In the genomic region with DNA sequence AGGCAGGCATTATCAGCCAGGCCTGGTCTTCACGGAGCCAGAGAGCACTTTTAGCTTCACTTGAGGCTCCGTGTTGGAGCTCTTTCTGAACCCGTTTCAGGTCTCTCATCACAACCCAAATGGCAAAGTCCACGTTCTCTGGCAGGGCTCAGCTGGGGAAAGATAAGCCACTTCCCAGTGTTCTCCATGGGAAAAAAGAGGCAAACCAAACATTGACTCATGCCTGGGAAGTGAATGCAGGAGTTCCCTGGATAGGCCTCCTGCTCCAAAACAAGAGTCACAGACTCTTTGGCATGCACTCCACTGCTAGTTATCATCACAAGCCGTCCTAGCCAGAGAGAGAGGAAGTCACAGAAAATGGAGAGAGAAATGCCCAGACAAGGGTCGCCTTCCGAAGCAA, we compare ENCODE assay signal across 21 cellular contexts. TPM values are rescaled to one million over a fixed set of nuclear protein-coding genes. Genes with fewer than 3 reads are reported as not detected.
DNase-seq lines count a peak whose midpoint lies in the region; ATAC-seq and TF ChIP-seq lines count a peak whose summit lies in the region.
"Had no signal": no experiment of that assay in that cellular context is flagged by ENCODE, and none has a peak within 500 bp of the region (broad histone marks: within the 10 kb centered on the region; RNA-seq: fewer than 3 reads in every experiment).

No MANE protein-coding gene starts in this region.

- peak overlapping the region; percentile 39 to 67 for H3K27ac ChIP-seq in liver (ENCODE audit: low read depth in 1 of 2, low read length in 2 of 2)
- H3K27ac ChIP-seq: GM23248 had no signal

- no peaks in the 10 kb centered on the region for H3K36me3 ChIP-seq in liver (ENCODE audit: control insufficient read depth in 4 of 4, insufficient read depth in 3 of 4, low read depth in 1 of 4, low read length in 3 of 4)

- CTCF ChIA-PET in WTC11 (lab: Charles Lee) = no interaction called here

- ATAC-seq in Right ventricle myocardium inferior = peak; percentile 79
- ATAC-seq in left cardiac atrium = peak; percentile 73 to 88
- no peak for ATAC-seq in activated T-cell treated with anti-CD3 and anti-CD28 coated beads, Interleukin-2, amount 50 U/mL, for 4 hours
- no peak for ATAC-seq in WTC11

- DNase-seq in Right ventricle myocardium inferior (ENCODE audit: missing footprints) = no peak
- DNase-seq in cardiac septum (ENCODE audit: low spot score) = no peak
- DNase-seq in left cardiac atrium = peak; percentile 62
- no peak for DNase-seq in GM19238 (ENCODE audit: insufficient read length, low spot score)
- DNase-seq in activated T-cell treated with anti-CD3 and anti-CD28 coated beads, Interleukin-2, amount 50 U/mL, for 4 hours = no peak
- DNase-seq in WTC11 (ENCODE audit: low spot score) = no peak
- no peak for DNase-seq in T1000 (lab: John Stamatoyannopoulos, UW)
- DNase-seq: 8988T; C1 segment of cervical spinal cord; DMS153; GM23248; KBM-7; NCI-H1092 treated with DMSO at 0.1 percent for 48 hours; NCI-H1694 treated with DMSO at 0.1 percent for 48 hours; NCI-H69; NK-92 treated with Interleukin-12 subunit alpha and Interleukin-12 subunit beta, amount 100 ng/mL, for 24 hours; OCI-M1; RPMI8226 had no signal

- H3K9ac ChIP-seq in liver (ENCODE audit: low read depth in 1 of 2, low read length in 2 of 2) = no peak overlapping the region
- H3K9ac ChIP-seq: GM23248 had no signal

- H3K4me3 Mint-ChIP-seq in activated T-cell treated with anti-CD3 and anti-CD28 coated beads, Interleukin-2, amount 50 U/mL, for 4 hours = no peak overlapping the region
- H3K4me3 Mint-ChIP-seq in WTC11 = no peak overlapping the region

- TF ChIP-seq CTCF in liver (IDR thresholded peaks at IDR 0.05; ENCODE audit: low read depth, low read length, missing input control) (no peak), WTC11 (IDR thresholded peaks at IDR 0.05) (no peak)

- H3K27me3 ChIP-seq in liver (ENCODE audit: control insufficient read depth in 4 of 4, insufficient read depth in 4 of 4, low read length in 3 of 4) = no peaks in the 10 kb centered on the region

- peaks cover 2% of the 10 kb centered on the region for H3K27me3 Mint-ChIP-seq in activated T-cell treated with anti-CD3 and anti-CD28 coated beads, Interleukin-2, amount 50 U/mL, for 4 hours (ENCODE audit: low read depth)
- no peaks in the 10 kb centered on the region for H3K27me3 Mint-ChIP-seq in WTC11 (ENCODE audit: low read depth)

- H3K27ac Mint-ChIP-seq in WTC11 = no peak overlapping the region

- H3K9me3 ChIP-seq in liver (ENCODE audit: control insufficient read depth in 4 of 4, low read length in 3 of 4) = no peaks in the 10 kb centered on the region

- H3K9me3 Mint-ChIP-seq in activated T-cell treated with anti-CD3 and anti-CD28 coated beads, Interleukin-2, amount 50 U/mL, for 4 hours = peaks cover 3% of the 10 kb centered on the region
- no peaks in the 10 kb centered on the region for H3K9me3 Mint-ChIP-seq in WTC11

- WGBS in liver = 22% methylated on average over 7 of the region's 7 CpGs

- peaks cover 10 to 34% (median 26%) of the 10 kb centered on the region in 4 donors for H3K4me1 ChIP-seq in liver (ENCODE audit: control insufficient read depth in 4 of 4, insufficient read depth in 4 of 4, low read length in 3 of 4)

- no peak overlapping the region for H3K4me3 ChIP-seq in liver (ENCODE audit: low read depth in 1 of 3, low read length in 3 of 3)
- H3K4me3 ChIP-seq: GM12878, GM23248 had no signal

- H3K36me3 Mint-ChIP-seq in activated T-cell treated with anti-CD3 and anti-CD28 coated beads, Interleukin-2, amount 50 U/mL, for 4 hours (ENCODE audit: insufficient read depth) = no peaks in the 10 kb centered on the region
- H3K36me3 Mint-ChIP-seq in WTC11 = no peaks in the 10 kb centered on the region

- intact Hi-C loops in Right ventricle myocardium inferior (cut with DNase I) (loop anchor here (10.0 kb wide), 1 partner anchor 294 kb away; no protein-coding TSS in a partner anchor), cardiac septum (cut with DNase I) (no loop called here), left cardiac atrium (cut with DNase I) (no loop called here)

- POLR2A ChIA-PET in WTC11 (lab: Charles Lee) = no interaction called here

- TF ChIP-seq RAD21 in liver (IDR thresholded peaks at IDR 0.05) = peak in 1 of 2 donors; percentile 54

- H3K4me1 Mint-ChIP-seq in activated T-cell treated with anti-CD3 and anti-CD28 coated beads, Interleukin-2, amount 50 U/mL, for 4 hours (ENCODE audit: low read depth) = no peaks in the 10 kb centered on the region
- peaks cover 13% of the 10 kb centered on the region for H3K4me1 Mint-ChIP-seq in WTC11

TF ChIP-seq in liver, 16 proteins besides CTCF, POLR2A, EP300 and RAD21 (continues in another document):
- peak; percentile 80 for TF ChIP-seq YY1 (IDR thresholded peaks at IDR 0.05)
- no peak for TF ChIP-seq TAF1 (conservative IDR thresholded peaks at IDR 0.05)
- TF ChIP-seq, protein P1, sequence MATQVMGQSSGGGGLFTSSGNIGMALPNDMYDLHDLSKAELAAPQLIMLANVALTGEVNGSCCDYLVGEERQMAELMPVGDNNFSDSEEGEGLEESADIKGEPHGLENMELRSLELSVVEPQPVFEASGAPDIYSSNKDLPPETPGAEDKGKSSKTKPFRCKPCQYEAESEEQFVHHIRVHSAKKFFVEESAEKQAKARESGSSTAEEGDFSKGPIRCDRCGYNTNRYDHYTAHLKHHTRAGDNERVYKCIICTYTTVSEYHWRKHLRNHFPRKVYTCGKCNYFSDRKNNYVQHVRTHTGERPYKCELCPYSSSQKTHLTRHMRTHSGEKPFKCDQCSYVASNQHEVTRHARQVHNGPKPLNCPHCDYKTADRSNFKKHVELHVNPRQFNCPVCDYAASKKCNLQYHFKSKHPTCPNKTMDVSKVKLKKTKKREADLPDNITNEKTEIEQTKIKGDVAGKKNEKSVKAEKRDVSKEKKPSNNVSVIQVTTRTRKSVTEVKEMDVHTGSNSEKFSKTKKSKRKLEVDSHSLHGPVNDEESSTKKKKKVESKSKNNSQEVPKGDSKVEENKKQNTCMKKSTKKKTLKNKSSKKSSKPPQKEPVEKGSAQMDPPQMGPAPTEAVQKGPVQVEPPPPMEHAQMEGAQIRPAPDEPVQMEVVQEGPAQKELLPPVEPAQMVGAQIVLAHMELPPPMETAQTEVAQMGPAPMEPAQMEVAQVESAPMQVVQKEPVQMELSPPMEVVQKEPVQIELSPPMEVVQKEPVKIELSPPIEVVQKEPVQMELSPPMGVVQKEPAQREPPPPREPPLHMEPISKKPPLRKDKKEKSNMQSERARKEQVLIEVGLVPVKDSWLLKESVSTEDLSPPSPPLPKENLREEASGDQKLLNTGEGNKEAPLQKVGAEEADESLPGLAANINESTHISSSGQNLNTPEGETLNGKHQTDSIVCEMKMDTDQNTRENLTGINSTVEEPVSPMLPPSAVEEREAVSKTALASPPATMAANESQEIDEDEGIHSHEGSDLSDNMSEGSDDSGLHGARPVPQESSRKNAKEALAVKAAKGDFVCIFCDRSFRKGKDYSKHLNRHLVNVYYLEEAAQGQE (IDR thresholded peaks at IDR 0.05) = peak; percentile 89
- TF ChIP-seq FOXA2 (IDR thresholded peaks at IDR 0.05) = peak; percentile 72
- TF ChIP-seq EGR1 (IDR thresholded peaks at IDR 0.05; ENCODE audit: low read depth in 2 of 2) = peak in 1 of 2 donors; percentile 85
- peak; percentile 88 for TF ChIP-seq FOXA1 (IDR thresholded peaks at IDR 0.05)
- TF ChIP-seq, protein P2, sequence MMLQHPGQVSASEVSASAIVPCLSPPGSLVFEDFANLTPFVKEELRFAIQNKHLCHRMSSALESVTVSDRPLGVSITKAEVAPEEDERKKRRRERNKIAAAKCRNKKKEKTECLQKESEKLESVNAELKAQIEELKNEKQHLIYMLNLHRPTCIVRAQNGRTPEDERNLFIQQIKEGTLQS (IDR thresholded peaks at IDR 0.05) = peak; percentile 32

TF ChIP-seq in WTC11, 78 proteins besides CTCF, POLR2A, EP300 and RAD21:
- TF ChIP-seq, protein P3, sequence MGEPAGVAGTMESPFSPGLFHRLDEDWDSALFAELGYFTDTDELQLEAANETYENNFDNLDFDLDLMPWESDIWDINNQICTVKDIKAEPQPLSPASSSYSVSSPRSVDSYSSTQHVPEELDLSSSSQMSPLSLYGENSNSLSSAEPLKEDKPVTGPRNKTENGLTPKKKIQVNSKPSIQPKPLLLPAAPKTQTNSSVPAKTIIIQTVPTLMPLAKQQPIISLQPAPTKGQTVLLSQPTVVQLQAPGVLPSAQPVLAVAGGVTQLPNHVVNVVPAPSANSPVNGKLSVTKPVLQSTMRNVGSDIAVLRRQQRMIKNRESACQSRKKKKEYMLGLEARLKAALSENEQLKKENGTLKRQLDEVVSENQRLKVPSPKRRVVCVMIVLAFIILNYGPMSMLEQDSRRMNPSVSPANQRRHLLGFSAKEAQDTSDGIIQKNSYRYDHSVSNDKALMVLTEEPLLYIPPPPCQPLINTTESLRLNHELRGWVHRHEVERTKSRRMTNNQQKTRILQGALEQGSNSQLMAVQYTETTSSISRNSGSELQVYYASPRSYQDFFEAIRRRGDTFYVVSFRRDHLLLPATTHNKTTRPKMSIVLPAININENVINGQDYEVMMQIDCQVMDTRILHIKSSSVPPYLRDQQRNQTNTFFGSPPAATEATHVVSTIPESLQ (CRISPR knock-in tag; IDR thresholded peaks at IDR 0.05) = no peak
- no peak for TF ChIP-seq GABPB1 (CRISPR knock-in tag; IDR thresholded peaks at IDR 0.05)
- TF ChIP-seq, protein P4, sequence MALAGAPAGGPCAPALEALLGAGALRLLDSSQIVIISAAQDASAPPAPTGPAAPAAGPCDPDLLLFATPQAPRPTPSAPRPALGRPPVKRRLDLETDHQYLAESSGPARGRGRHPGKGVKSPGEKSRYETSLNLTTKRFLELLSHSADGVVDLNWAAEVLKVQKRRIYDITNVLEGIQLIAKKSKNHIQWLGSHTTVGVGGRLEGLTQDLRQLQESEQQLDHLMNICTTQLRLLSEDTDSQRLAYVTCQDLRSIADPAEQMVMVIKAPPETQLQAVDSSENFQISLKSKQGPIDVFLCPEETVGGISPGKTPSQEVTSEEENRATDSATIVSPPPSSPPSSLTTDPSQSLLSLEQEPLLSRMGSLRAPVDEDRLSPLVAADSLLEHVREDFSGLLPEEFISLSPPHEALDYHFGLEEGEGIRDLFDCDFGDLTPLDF (CRISPR knock-in tag; IDR thresholded peaks at IDR 0.05) = no peak
TF ChIP-seq in WTC11: peak in this region for 0.

RNA-seq across cellular contexts. Expression of a gene that starts 11.6 kb away (rescaled TPM):
- total RNA-seq in Right ventricle myocardium inferior = 0.05 TPM
- total RNA-seq in cardiac septum = 0.27 TPM
- under 1 TPM in 1 of 2 donors, not detected in 1; 0.76 TPM for total RNA-seq in left cardiac atrium
- under 1 TPM in 1 of 2 donors, not detected in 1; under 0.01 TPM for total RNA-seq in liver
- polyA plus RNA-seq in liver = under 1 TPM in 1 of 2 donors, not detected in 1; 0.01 TPM
- total RNA-seq in activated T-cell treated with anti-CD3 and anti-CD28 coated beads, Interleukin-2, amount 50 U/mL, for 4 hours = not detected
- total RNA-seq in WTC11 (2021) = 1.5 to 1.8 TPM (median 1.7 TPM) in 3 replicates
- total RNA-seq: G401, GM12878 had no signal

Comparison
In these comparisons a context has a peak if more than half of its experiments do, and no peak if none do; other contexts are left out.
1. ATAC-seq: peak in Right ventricle myocardium inferior (single experiment) and left cardiac atrium (2 of 2); none in activated T-cell treated with anti-CD3 and anti-CD28 coated beads, Interleukin-2, amount 50 U/mL, for 4 hours (0 of 2) and WTC11 (single experiment).